In the genomic region with DNA sequence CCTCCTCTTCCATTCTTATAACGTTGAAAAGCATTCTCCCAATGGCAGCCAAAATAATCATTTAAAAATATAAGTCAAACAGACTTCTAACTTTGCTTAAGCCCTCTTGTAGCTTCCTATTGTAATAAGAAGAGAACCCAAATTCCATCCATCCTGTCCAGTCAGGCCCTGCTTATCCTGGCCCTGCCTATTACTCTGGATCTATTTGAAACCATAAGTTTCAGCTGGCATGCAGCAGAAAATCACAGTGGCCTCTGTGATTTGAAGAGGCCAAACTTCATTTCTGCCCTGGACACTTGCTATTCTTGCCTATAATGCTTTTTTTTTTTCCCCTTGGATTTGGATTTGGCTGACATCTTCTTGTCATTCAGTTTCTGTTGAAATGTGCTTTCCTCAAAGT, we compare ENCODE assay signal across 28 cellular contexts.
"Had no signal": no experiment of that assay in that cellular context is flagged by ENCODE, and none has a peak within 500 bp of the region (broad histone marks: within the 10 kb centered on the region; RNA-seq: fewer than 3 reads in every experiment).

No MANE protein-coding gene starts in this region.

- H3K27ac ChIP-seq: brain microvascular endothelial cell, Peyer's patch had no signal

- DNase-seq: activated B cell treated with CpG ODN at 0.5 μM for 24 hours; activated CD4-positive, alpha-beta memory T cell treated with anti-CD3 and anti-CD28 coated beads for 36 hours; activated CD4-positive, alpha-beta T cell treated with anti-CD3 and anti-CD28 coated beads for 4 hours; activated CD4-positive, alpha-beta T cell treated with anti-CD3 and anti-CD28 coated beads, Interleukin-2, amount 50 U/mL, for 1 hour; activated CD4-positive, CD25-positive, alpha-beta regulatory T cell treated with anti-CD3 and anti-CD28 coated beads, Interleukin-2, amount 50 U/mL, for 72 hours; activated CD8-positive, alpha-beta memory T cell treated with anti-CD3 and anti-CD28 coated beads, Interleukin-2, amount 50 U/mL, for 4 hours; activated gamma-delta T cell treated with Interleukin-2 at 50 U/mL for 16 hours; activated naive CD4-positive, alpha-beta T cell treated with anti-CD3 and anti-CD28 coated beads for 36 hours; activated T-cell treated with anti-CD3 and anti-CD28 coated beads for 4 hours; activated T-cell treated with anti-CD3 and anti-CD28 coated beads, Interleukin-2, amount 50 U/mL, for 4 hours; anterior cingulate cortex; brain microvascular endothelial cell; Karpas-422; KBM-7; NCI-H1105; NCI-H1417 treated with DMSO at 0.1 percent for 48 hours; NCI-H187 treated with DMSO at 0.1 percent for 48 hours; NCI-H2081; NCI-H2171 treated with DMSO at 0.1 percent for 48 hours; NCI-H226; NCI-H446 treated with DMSO at 0.1 percent for 48 hours; NCI-H524 treated with DMSO at 0.1 percent for 48 hours; PC-3; Peyer's patch; RPMI8226; SHP77 treated with DMSO at 0.1 percent for 48 hours; T-cell; T1000 had no signal
